In the genomic region with DNA sequence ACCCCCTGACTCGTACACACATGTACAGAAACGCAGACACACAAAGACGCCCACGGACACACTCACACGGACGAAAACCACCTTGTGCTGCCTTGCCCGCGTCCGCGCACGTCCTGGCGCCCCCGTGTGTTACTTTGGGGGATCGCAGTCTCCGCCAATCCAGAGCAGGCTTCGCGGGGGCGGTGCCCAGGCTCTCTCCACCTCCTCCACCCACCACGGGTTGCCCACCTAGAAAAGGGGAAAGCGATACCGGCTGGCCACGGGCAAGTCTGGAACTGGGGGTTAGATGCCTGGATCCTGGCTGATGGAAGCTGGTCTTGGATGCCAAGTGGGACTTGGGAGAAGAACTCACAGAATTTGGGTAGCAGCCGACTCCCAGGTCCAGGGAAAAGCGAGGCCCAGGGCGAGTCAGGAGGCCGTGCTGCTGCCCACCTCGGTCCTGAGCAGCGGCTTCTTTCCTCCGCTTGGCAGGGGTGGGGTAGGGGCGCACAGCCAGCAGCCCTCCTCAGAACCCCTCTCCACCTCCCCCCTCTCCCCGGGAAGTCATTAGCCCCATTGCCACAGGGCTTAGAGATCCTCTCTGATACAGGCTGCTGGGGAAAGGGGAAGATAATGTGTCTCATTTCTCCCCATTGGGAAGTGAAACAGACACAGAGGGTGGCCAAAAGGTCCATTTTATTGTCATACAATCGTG, we compare ENCODE assay signal across 8 cellular contexts. TPM values are rescaled to one million over a fixed set of nuclear protein-coding genes. Genes with fewer than 3 reads are reported as not detected.
DNase-seq lines count a peak whose midpoint lies in the region; ATAC-seq and TF ChIP-seq lines count a peak whose summit lies in the region.

No MANE protein-coding gene starts in this region.

- peak; percentile 54 for ATAC-seq in activated CD8-positive, alpha-beta memory T cell treated with anti-CD3 and anti-CD28 coated beads, Interleukin-2, amount 10 ng/mL, durations not matched to agents 7 days and 5 days
- no peak for ATAC-seq in GM21447 (IDR thresholded peaks at IDR 0.05; ENCODE audit: unreplicated experiment)

- H3K4me1 Mint-ChIP-seq in activated CD8-positive, alpha-beta memory T cell treated with anti-CD3 and anti-CD28 coated beads, Interleukin-2, amount 10 ng/mL, durations not matched to agents 7 days and 5 days: peaks cover 58% of the 10 kb centered on the region
- peaks cover 25% of the 10 kb centered on the region for H3K4me1 Mint-ChIP-seq in endodermal cell

- H3K9me3 Mint-ChIP-seq in activated CD8-positive, alpha-beta memory T cell treated with anti-CD3 and anti-CD28 coated beads, Interleukin-2, amount 10 ng/mL, durations not matched to agents 7 days and 5 days (ENCODE audit: low read depth): no peaks in the 10 kb centered on the region
- H3K9me3 Mint-ChIP-seq in endodermal cell: peaks cover 2% of the 10 kb centered on the region

- peak; percentile 92 for TF ChIP-seq CTCF in endodermal cell (conservative IDR thresholded peaks at IDR 0.05)

- DNase-seq in Ammon's horn (ENCODE audit: low spot score): peak; percentile 64
- peak in 1 of 2 experiments; percentile 90 for DNase-seq in HAP-1 (ENCODE audit: low spot score in 2 of 2)
- DNase-seq in NOMO-1 treated with DMSO at 0.1 percent for 48 hours (lab: John Stamatoyannopoulos, UW; ENCODE audit: unreplicated experiment): peak; percentile 68
- peak; percentile 86 for DNase-seq in activated CD8-positive, alpha-beta memory T cell treated with anti-CD3 and anti-CD28 coated beads, Interleukin-2, amount 10 ng/mL, durations not matched to agents 7 days and 5 days
- peak; percentile 95 for DNase-seq in endodermal cell
- peak; percentile 43 for DNase-seq in midbrain (lab: John Stamatoyannopoulos, UW)
- DNase-seq in stimulated activated CD8-positive, alpha-beta memory T cell treated with anti-CD3 and anti-CD28 coated beads, Interleukin-7, amount 100 ng/mL, for 24 hours (ENCODE audit: low read depth): peak; percentile 71

- peaks cover 84% of the 10 kb centered on the region for H3K27me3 ChIP-seq in HAP-1 (ENCODE audit: low read depth)
- peaks cover 99% of the 10 kb centered on the region for H3K27me3 ChIP-seq in endodermal cell (ENCODE audit: control insufficient read depth, insufficient read depth, low read length, poor library complexity, severe bottlenecking)

- peaks cover 92% of the 10 kb centered on the region for H3K27me3 Mint-ChIP-seq in activated CD8-positive, alpha-beta memory T cell treated with anti-CD3 and anti-CD28 coated beads, Interleukin-2, amount 10 ng/mL, durations not matched to agents 7 days and 5 days
- peaks cover 100% of the 10 kb centered on the region for H3K27me3 Mint-ChIP-seq in endodermal cell (ENCODE audit: insufficient read depth)

- peak overlapping the region; percentile 12 for H3K4me3 Mint-ChIP-seq in activated CD8-positive, alpha-beta memory T cell treated with anti-CD3 and anti-CD28 coated beads, Interleukin-2, amount 10 ng/mL, durations not matched to agents 7 days and 5 days
- H3K4me3 Mint-ChIP-seq in endodermal cell: peak overlapping the region; percentile 3

- no peak overlapping the region for H3K9ac ChIP-seq in endodermal cell (ENCODE audit: extremely low read depth, low read length, poor library complexity, severe bottlenecking)

- H3K4me1 ChIP-seq in HAP-1: peaks cover 13% of the 10 kb centered on the region
- H3K4me1 ChIP-seq in endodermal cell (ENCODE audit: control insufficient read depth, insufficient read depth, low read length): peaks cover 3% of the 10 kb centered on the region

- CTCF ChIA-PET in activated CD8-positive, alpha-beta memory T cell treated with anti-CD3 and anti-CD28 coated beads, Interleukin-2, amount 10 ng/mL, durations not matched to agents 7 days and 5 days (lab: Charles Lee): interaction anchor here (1.0 to 3.0 kb wide), 10 partner anchors 14 to 74 kb away, joined by 3 to 28 read pairs (median 4); partner anchors contain the start of genes PLOD3 and ZNHIT1

- in situ Hi-C loops in HAP-1 (cut with MboI; ENCODE audit: low sequenced_read_pairs): no loop called here

- no peaks in the 10 kb centered on the region for H3K36me3 ChIP-seq in HAP-1 (replicated peaks)
- H3K36me3 ChIP-seq in endodermal cell (ENCODE audit: control insufficient read depth, insufficient read depth, low read length): no peaks in the 10 kb centered on the region

- no peak overlapping the region for H3K27ac Mint-ChIP-seq in activated CD8-positive, alpha-beta memory T cell treated with anti-CD3 and anti-CD28 coated beads, Interleukin-2, amount 10 ng/mL, durations not matched to agents 7 days and 5 days
- H3K27ac Mint-ChIP-seq in endodermal cell: no peak overlapping the region

- 2 to 3% methylated on average over 19 to 32 of the region's 32 CpGs for WGBS in endodermal cell (ENCODE audit: insufficient coverage in 1 of 2, insufficient read length in 1 of 2), 2 experiments

- H3K4me3 ChIP-seq in HAP-1: 0 out of 2 replicates have a peak overlapping the region, but pooled peaks have one; percentile 5
- H3K4me3 ChIP-seq in endodermal cell (ENCODE audit: low read length): no peak overlapping the region

- H3K36me3 Mint-ChIP-seq in activated CD8-positive, alpha-beta memory T cell treated with anti-CD3 and anti-CD28 coated beads, Interleukin-2, amount 10 ng/mL, durations not matched to agents 7 days and 5 days: no peaks in the 10 kb centered on the region
- H3K36me3 Mint-ChIP-seq in endodermal cell (ENCODE audit: low read depth): peaks cover 2% of the 10 kb centered on the region

- no peak overlapping the region for H3K27ac ChIP-seq in endodermal cell (ENCODE audit: low read depth, low read length)

- H3K9me3 ChIP-seq in HAP-1 (no peaks in the 10 kb centered on the region), endodermal cell (ENCODE audit: control insufficient read depth, low read length) (no peaks in the 10 kb centered on the region)

RNA-seq across cellular contexts. Expression of gene VGF, which starts 4.6 kb away (rescaled TPM):
- total RNA-seq in activated CD8-positive, alpha-beta memory T cell treated with anti-CD3 and anti-CD28 coated beads, Interleukin-2, amount 10 ng/mL, durations not matched to agents 7 days and 5 days: under 1 TPM; 0.44 to 0.66 TPM
- 1 to 10 TPM in 1 of 2 donors, not detected in 1; 2.8 TPM for total RNA-seq in endodermal cell
- 2.1 TPM for polyA plus RNA-seq in endodermal cell (2013, experiment 1 of 2)
- polyA plus RNA-seq in endodermal cell (2013, experiment 2 of 2): 5.1 TPM

RNA-seq across cellular contexts. Expression of gene NAT16, which starts 10.1 kb away (rescaled TPM):
- total RNA-seq in activated CD8-positive, alpha-beta memory T cell treated with anti-CD3 and anti-CD28 coated beads, Interleukin-2, amount 10 ng/mL, durations not matched to agents 7 days and 5 days: not detected
- under 1 TPM; 0.15 to 0.20 TPM for total RNA-seq in endodermal cell
- 1.4 TPM for polyA plus RNA-seq in endodermal cell (2013, experiment 1 of 2)
- 0.95 TPM for polyA plus RNA-seq in endodermal cell (2013, experiment 2 of 2)

RNA-seq across cellular contexts. Expression of gene AP1S1, which starts 15.7 kb away (rescaled TPM):
- 10 to 100 TPM; 49.9 to 51.7 TPM for total RNA-seq in activated CD8-positive, alpha-beta memory T cell treated with anti-CD3 and anti-CD28 coated beads, Interleukin-2, amount 10 ng/mL, durations not matched to agents 7 days and 5 days
- 10 to 100 TPM; 43.8 to 50.2 TPM for total RNA-seq in endodermal cell
- polyA plus RNA-seq in endodermal cell (2013, experiment 1 of 2): 59.8 TPM
- 59.3 TPM for polyA plus RNA-seq in endodermal cell (2013, experiment 2 of 2)

RNA-seq across cellular contexts. Expression of gene MOGAT3, which starts 30.9 kb away (rescaled TPM):
- total RNA-seq in activated CD8-positive, alpha-beta memory T cell treated with anti-CD3 and anti-CD28 coated beads, Interleukin-2, amount 10 ng/mL, durations not matched to agents 7 days and 5 days: not detected
- 1 to 10 TPM in 1 of 2 donors, not detected in 1; 1.3 TPM for total RNA-seq in endodermal cell
- polyA plus RNA-seq in endodermal cell (2013, experiment 1 of 2): not detected
- not detected for polyA plus RNA-seq in endodermal cell (2013, experiment 2 of 2)

RNA-seq across cellular contexts. Expression of gene SERPINE1, which starts 43.1 kb away (rescaled TPM):
- total RNA-seq in activated CD8-positive, alpha-beta memory T cell treated with anti-CD3 and anti-CD28 coated beads, Interleukin-2, amount 10 ng/mL, durations not matched to agents 7 days and 5 days: 1 to 10 TPM in 1 of 2 experiments, under 1 TPM in 1; 0.29 to 1.2 TPM
- total RNA-seq in endodermal cell: 1 to 10 TPM in 1 of 2 donors, under 1 TPM in 1; 0.89 to 4.9 TPM
- polyA plus RNA-seq in endodermal cell (2013, experiment 1 of 2): 6.6 TPM
- 8.2 TPM for polyA plus RNA-seq in endodermal cell (2013, experiment 2 of 2)
